Comparison of ENCODE assay signal across 9 cellular contexts in genomic region chr13:68304287-68304893, GRCh38.
DNase-seq lines count a peak whose midpoint lies in the region; ATAC-seq, FAIRE-seq and TF ChIP-seq lines count a peak whose summit lies in the region.
"Had no signal": no experiment of that assay in that cellular context is flagged by ENCODE, and none has a peak within 500 bp of the region (broad histone marks: within the 10 kb centered on the region; RNA-seq: fewer than 3 reads in every experiment).

No MANE protein-coding gene starts in this region.

- H4K20me1 ChIP-seq in MM.1S (ENCODE audit: insufficient read depth, low read length): no peaks in the 10 kb centered on the region
- H4K20me1 ChIP-seq in GM12878 (ENCODE audit: control insufficient read depth, insufficient read depth): no peaks in the 10 kb centered on the region

- CTCF ChIA-PET in GM12878 (lab: Yijun Ruan, JAX): interaction anchor here (0.9 to 1.8 kb wide), 6 partner anchors 9 to 623 kb away, joined by 3 to 13 read pairs (median 4); no protein-coding TSS in a partner anchor

- H3K27me3 ChIP-seq in MM.1S (replicated peaks; ENCODE audit: insufficient read depth, low read length): no peaks in the 10 kb centered on the region
- H3K27me3 ChIP-seq in GM12878 (replicated peaks in 1 of 2; ENCODE audit: control insufficient read depth in 2 of 2, insufficient read depth in 2 of 2, low read length in 1 of 2): no peaks in the 10 kb centered on the region

- TF ChIP-seq POLR2A in GM12878 (IDR thresholded peaks at IDR 0.05; ENCODE audit: low read depth, low read length): no peak

- H3K9ac ChIP-seq in MM.1S (ENCODE audit: low read length) (no peak overlapping the region), GM12878 (ENCODE audit: control insufficient read depth, insufficient read depth, low read length) (no peak overlapping the region)

- RAD21 ChIA-PET in GM12878 (lab: Charles Lee; ENCODE audit: unreplicated experiment): interaction anchor here (0.6 to 1.1 kb wide), 3 partner anchors 623 to 1073 kb away, joined by 3 to 5 read pairs (median 4); no protein-coding TSS in a partner anchor

- H3F3A ChIP-seq in MM.1S (ENCODE audit: insufficient read depth, low read length): no peaks in the 10 kb centered on the region

- H3K9me3 ChIP-seq in MM.1S (replicated peaks; ENCODE audit: insufficient read depth, low read length) (no peaks in the 10 kb centered on the region), GM12878 (replicated peaks; ENCODE audit: control insufficient read depth, insufficient read depth, low read length) (no peaks in the 10 kb centered on the region)

- TF ChIP-seq EP300 in GM12878 (IDR thresholded peaks at IDR 0.05; ENCODE audit: borderline replicate concordance in 1 of 2, control insufficient read depth in 1 of 2, low read depth in 2 of 2, low read length in 2 of 2): no peak

- H3K4me3 Mint-ChIP-seq in nephron: no peak overlapping the region

- BruUV-seq in GM12878 (replicated peaks; lab: Mats Ljungman, UMichigan): no TSS peak

- no peaks in the 10 kb centered on the region for H3K36me3 ChIP-seq in MM.1S (replicated peaks; ENCODE audit: insufficient read depth, low read length)
- no peaks in the 10 kb centered on the region for H3K36me3 ChIP-seq in GM12878 (ENCODE audit: control insufficient read depth in 2 of 2, insufficient read depth in 2 of 2, low read length in 1 of 2)

- 0% methylated on average over 1 of the region's 1 CpG for WGBS in GM12878 (ENCODE audit: insufficient coverage, insufficient replicate concordance, low lambda C conversion rate, missing lambda C conversion rate)

- H3K27me3 Mint-ChIP-seq in nephron (ENCODE audit: low read depth): no peaks in the 10 kb centered on the region

- H3K4me1 ChIP-seq in MM.1S (ENCODE audit: low read length): no peaks in the 10 kb centered on the region
- H3K4me1 ChIP-seq in GM12878 (ENCODE audit: control insufficient read depth, insufficient read depth, low read length): no peaks in the 10 kb centered on the region

- TF ChIP-seq CTCF in MM.1S (IDR thresholded peaks at IDR 0.05; ENCODE audit: low read length) (peak; percentile 43), GM12878 (IDR thresholded peaks at IDR 0.05 in 2 of 3, conservative IDR thresholded peaks at IDR 0.05 in 1 of 3; ENCODE audit: control insufficient read depth in 2 of 3, extremely low read depth in 1 of 3, insufficient read depth in 1 of 3, low read depth in 3 of 3, low read length in 3 of 3) (peak; percentile 46 to 60 (median 55); a peak in 5 of 6 replicates), nephron (IDR thresholded peaks at IDR 0.05; ENCODE audit: unreplicated experiment in 3 of 3) (peak; percentile 59 to 79 (median 63))

- TF ChIP-seq RAD21 in GM12878 (IDR thresholded peaks at IDR 0.05; ENCODE audit: insufficient read depth, low read depth, low read length): peak; percentile 67

- H3K27ac ChIP-seq in MM.1S (ENCODE audit: low read length): no peak overlapping the region
- no peak overlapping the region for H3K27ac ChIP-seq in GM12878 (ENCODE audit: control insufficient read depth, insufficient read depth)

- intact Hi-C loops in GM12878 (cut with micrococcal nuclease; ENCODE audit: unreplicated experiment): loop anchor here (1.0 to 10.0 kb wide), 4 partner anchors 623 to 1553 kb away; no protein-coding TSS in a partner anchor

- POLR2A ChIA-PET in GM12878 (lab: Charles Lee): interaction anchor here (0.8 kb wide), 1 partner anchor 560 kb away, joined by 3 read pairs; no protein-coding TSS in a partner anchor

- in situ Hi-C loops in GM12878 (cut with MboI): loop anchor here (25.0 kb wide), 1 partner anchor 633 kb away; no protein-coding TSS in a partner anchor

- H2AFZ ChIP-seq in MM.1S (ENCODE audit: low read length): no peak overlapping the region
- no peak overlapping the region for H2AFZ ChIP-seq in GM12878 (ENCODE audit: control insufficient read depth, low read depth, low read length)

- H3K4me3 ChIP-seq in MM.1S (ENCODE audit: low read length) (no peak overlapping the region), GM12878 (no peak overlapping the region)

- SMC1A ChIA-PET in GM12878 (lab: Charles Lee; ENCODE audit: uncharacterized antibody, unreplicated experiment): interaction anchor here (0.7 to 0.8 kb wide), 3 partner anchors 17 to 623 kb away, joined by 3 to 5 read pairs (median 3); no protein-coding TSS in a partner anchor

- H3K9me2 ChIP-seq in MM.1S (replicated peaks; ENCODE audit: insufficient read depth, low read length): no peaks in the 10 kb centered on the region

- H3K4me2 ChIP-seq in MM.1S (ENCODE audit: low read depth, low read length): no peak overlapping the region
- no peak overlapping the region for H3K4me2 ChIP-seq in GM12878 (ENCODE audit: control insufficient read depth, insufficient read depth)

- no peak overlapping the region for H3K27ac Mint-ChIP-seq in nephron

- no peaks in the 10 kb centered on the region for H3K36me3 Mint-ChIP-seq in nephron (ENCODE audit: low read depth)

- no peaks in the 10 kb centered on the region for H3K9me3 Mint-ChIP-seq in nephron

- no peaks in the 10 kb centered on the region for H3K79me2 ChIP-seq in MM.1S (ENCODE audit: low read length)
- no peaks in the 10 kb centered on the region for H3K79me2 ChIP-seq in GM12878 (ENCODE audit: control insufficient read depth, insufficient read depth, low read length)

- no peaks in the 10 kb centered on the region for H3K4me1 Mint-ChIP-seq in nephron

- ATAC-seq in GM21367 (IDR thresholded peaks at IDR 0.05; ENCODE audit: unreplicated experiment) (peak; percentile 68), GM12878 (peak; percentile 66), HG02840 (IDR thresholded peaks at IDR 0.05; ENCODE audit: low FRiP score, unreplicated experiment) (no peak)

- peak; percentile 13 for DNase-seq in COR-L47 (lab: John Stamatoyannopoulos, UW)
- peak; percentile 8 for DNase-seq in MM.1S
- no peak for DNase-seq in GM12878 (ENCODE audit: low read depth, low spot score)
- DNase-seq in middle frontal gyrus (ENCODE audit: extremely low spot score, low spot score): no peak
- DNase-seq in activated CD4-positive, CD25-positive, alpha-beta regulatory T cell treated with anti-CD3 and anti-CD28 coated beads, Interleukin-2, amount 50 U/mL, for 72 hours: no peak

- FAIRE-seq in GM12878 (lab: Jason Lieb, UNC): no peak
- FAIRE-seq: keratinocyte had no signal

TF ChIP-seq in GM12878, 131 proteins besides CTCF, POLR2A, EP300 and RAD21:
- TF ChIP-seq IRF4 (IDR thresholded peaks at IDR 0.05; ENCODE audit: low read depth, low read length) (no peak), SMC3 (IDR thresholded peaks at IDR 0.05; ENCODE audit: borderline replicate concordance, low read length) (peak; percentile 64; the same call in 1 of the 2 replicates)

Comparison
In these comparisons a context has a peak if more than half of its experiments do, and no peak if none do; other contexts are left out.
1. DNase-seq: peak in COR-L47 (single experiment) and MM.1S (single experiment); none in GM12878 (single experiment), middle frontal gyrus (single experiment) and activated CD4-positive, CD25-positive, alpha-beta regulatory T cell treated with anti-CD3 and anti-CD28 coated beads, Interleukin-2, amount 50 U/mL, for 72 hours (single experiment).
2. Peak in every context shown above with its lines, with median percentiles within 50 percentile points of each other: CTCF ChIP-seq.